ENCODE assay signal across 1 cellular context in genomic region chr1:11320153-11320936, GRCh38.
TF ChIP-seq lines count a peak whose summit lies in the region.

No MANE protein-coding gene starts in this region.

TF ChIP-seq in GM12878, 131 proteins besides CTCF, POLR2A, EP300 and RAD21 (continued from another document):
- no peak for TF ChIP-seq IRF5 (IDR thresholded peaks at IDR 0.05; ENCODE audit: borderline replicate concordance)
- TF ChIP-seq YY1 (IDR thresholded peaks at IDR 0.05; ENCODE audit: low read depth, low read length), result peak; percentile 80
- TF ChIP-seq SMC3 (IDR thresholded peaks at IDR 0.05; ENCODE audit: borderline replicate concordance, low read length), result peak; percentile 68
